Comparison of ENCODE assay signal across 8 cellular contexts in genomic region chr10:102242118-102242485, GRCh38. TPM values are rescaled to one million over a fixed set of nuclear protein-coding genes. Genes with fewer than 3 reads are reported as not detected.
DNase-seq lines count a peak whose midpoint lies in the region; ATAC-seq and TF ChIP-seq lines count a peak whose summit lies in the region.
"Had no signal": no experiment of that assay in that cellular context is flagged by ENCODE, and none has a peak within 500 bp of the region (broad histone marks: within the 10 kb centered on the region; RNA-seq: fewer than 3 reads in every experiment).

No MANE protein-coding gene starts in this region.

- no peak for TF ChIP-seq CTCF in spleen (IDR thresholded peaks at IDR 0.05 in 8 of 11, conservative IDR thresholded peaks at IDR 0.05 in 3 of 11)

- ATAC-seq in activated CD8-positive, alpha-beta T cell treated with anti-CD3 and anti-CD28 coated beads, Interleukin-2, amount 10 ng/mL, durations not matched to agents 7 days and 5 days, result no peak
- ATAC-seq in HG02798 (IDR thresholded peaks at IDR 0.05; ENCODE audit: poor library complexity, unreplicated experiment), result no peak
- no peak for ATAC-seq in GM18502 (IDR thresholded peaks at IDR 0.05; ENCODE audit: poor library complexity, unreplicated experiment)

- peak overlapping the region; percentile 38 for H3K9ac ChIP-seq in iPS-18a (ENCODE audit: low read length)

- 24 to 35% (median 29%) methylated on average over 7 of the region's 7 CpGs for WGBS in spleen, 5 donors

- peaks cover 3% of the 10 kb centered on the region for H3K36me3 Mint-ChIP-seq in activated CD8-positive, alpha-beta T cell treated with anti-CD3 and anti-CD28 coated beads, Interleukin-2, amount 10 ng/mL, durations not matched to agents 7 days and 5 days (ENCODE audit: low read depth)

- H3K4me3 Mint-ChIP-seq in activated CD8-positive, alpha-beta T cell treated with anti-CD3 and anti-CD28 coated beads, Interleukin-2, amount 10 ng/mL, durations not matched to agents 7 days and 5 days, result peak overlapping the region; percentile 68

- CTCF ChIA-PET in activated CD8-positive, alpha-beta T cell treated with anti-CD3 and anti-CD28 coated beads, Interleukin-2, amount 10 ng/mL, durations not matched to agents 7 days and 5 days (lab: Charles Lee), result interaction anchor here (4.0 to 9.0 kb wide), 2 partner anchors 11 kb away, joined by 63 to 113 read pairs; no protein-coding TSS in a partner anchor

- no peak for TF ChIP-seq POLR2A in spleen (IDR thresholded peaks at IDR 0.05)

- no peaks in the 10 kb centered on the region for H3K9me3 ChIP-seq in HAP-1
- no peaks in the 10 kb centered on the region for H3K9me3 ChIP-seq in iPS-18a (ENCODE audit: control insufficient read depth, low read depth, low read length)
- no peaks in the 10 kb centered on the region for H3K9me3 ChIP-seq in spleen

- H3K36me3 ChIP-seq in HAP-1 (replicated peaks), result peaks cover 4% of the 10 kb centered on the region
- no peaks in the 10 kb centered on the region for H3K36me3 ChIP-seq in iPS-18a (ENCODE audit: control insufficient read depth, low read depth, low read length)
- no peaks in the 10 kb centered on the region for H3K36me3 ChIP-seq in spleen

- intact Hi-C loops in spleen (cut with DNase I; ENCODE audit: low total_unique reads), result no loop called here

- H3K27me3 ChIP-seq in HAP-1 (ENCODE audit: low read depth), result no peaks in the 10 kb centered on the region
- peaks cover 65% of the 10 kb centered on the region for H3K27me3 ChIP-seq in iPS-18a (ENCODE audit: control insufficient read depth, insufficient read depth, low read length)
- peaks cover 0 to 43% (median 18%) of the 10 kb centered on the region in 7 donors for H3K27me3 ChIP-seq in spleen (replicated peaks in 1 of 7)

- no peaks in the 10 kb centered on the region for H3K9me3 Mint-ChIP-seq in activated CD8-positive, alpha-beta T cell treated with anti-CD3 and anti-CD28 coated beads, Interleukin-2, amount 10 ng/mL, durations not matched to agents 7 days and 5 days (ENCODE audit: insufficient read depth)

- in situ Hi-C loops in HAP-1 (cut with MboI; ENCODE audit: low sequenced_read_pairs), result no loop called here

- H3K4me1 Mint-ChIP-seq in activated CD8-positive, alpha-beta T cell treated with anti-CD3 and anti-CD28 coated beads, Interleukin-2, amount 10 ng/mL, durations not matched to agents 7 days and 5 days (ENCODE audit: low read depth), result peaks cover 35% of the 10 kb centered on the region

- DNase-seq in HAP-1 (ENCODE audit: low spot score in 2 of 2) (no peak), spleen (no peak), foreskin melanocyte (no peak)
- DNase-seq in activated CD8-positive, alpha-beta T cell treated with anti-CD3 and anti-CD28 coated beads, Interleukin-2, amount 10 ng/mL, durations not matched to agents 7 days and 5 days, result no peak

- H3K27ac ChIP-seq in iPS-18a (ENCODE audit: low read length), result no peak overlapping the region
- H3K27ac ChIP-seq in spleen, result no peak overlapping the region

- POLR2A ChIA-PET in activated CD8-positive, alpha-beta T cell treated with anti-CD3 and anti-CD28 coated beads, Interleukin-2, amount 10 ng/mL, durations not matched to agents 7 days and 5 days (lab: Charles Lee), result no interaction called here

- H3K4me1 ChIP-seq in HAP-1 (peaks cover 22% of the 10 kb centered on the region), iPS-18a (ENCODE audit: control insufficient read depth, low read depth, low read length) (peaks cover 8% of the 10 kb centered on the region), spleen (peaks cover 25 to 53% (median 43%) of the 10 kb centered on the region in 6 donors)

- no peak overlapping the region for H3K27ac Mint-ChIP-seq in activated CD8-positive, alpha-beta T cell treated with anti-CD3 and anti-CD28 coated beads, Interleukin-2, amount 10 ng/mL, durations not matched to agents 7 days and 5 days

- H3K27me3 Mint-ChIP-seq in activated CD8-positive, alpha-beta T cell treated with anti-CD3 and anti-CD28 coated beads, Interleukin-2, amount 10 ng/mL, durations not matched to agents 7 days and 5 days (ENCODE audit: low read depth), result peaks cover 43% of the 10 kb centered on the region

- H3K4me3 ChIP-seq in HAP-1 (peak overlapping the region; percentile 45), iPS-18a (ENCODE audit: low read length) (peak overlapping the region; percentile 70), spleen (peak overlapping the region in 7 of 8 donors; percentile 46 to 77 (median 52))

RNA-seq across cellular contexts. Expression of gene PITX3, which starts 0.8 kb away (rescaled TPM):
- total RNA-seq in activated CD8-positive, alpha-beta T cell treated with anti-CD3 and anti-CD28 coated beads, Interleukin-2, amount 10 ng/mL, durations not matched to agents 7 days and 5 days, result not detected
- total RNA-seq in spleen, result not detected
- not detected for polyA plus RNA-seq in spleen
- total RNA-seq: lung had no signal

RNA-seq across cellular contexts. Expression of gene GBF1, which starts 3.2 kb away (rescaled TPM):
- 10 to 100 TPM; 39.8 to 42.9 TPM for total RNA-seq in activated CD8-positive, alpha-beta T cell treated with anti-CD3 and anti-CD28 coated beads, Interleukin-2, amount 10 ng/mL, durations not matched to agents 7 days and 5 days
- total RNA-seq in spleen, result 10 to 100 TPM; 36.4 to 42.1 (median 41.3) TPM
- polyA plus RNA-seq in spleen, result 10 to 100 TPM in 1 of 3 donors, 1 to 10 TPM in 2; 5.8 to 11.5 (median 7.3) TPM

RNA-seq across cellular contexts. Expression of gene ELOVL3, which starts 16.0 kb away (rescaled TPM):
- total RNA-seq in activated CD8-positive, alpha-beta T cell treated with anti-CD3 and anti-CD28 coated beads, Interleukin-2, amount 10 ng/mL, durations not matched to agents 7 days and 5 days, result not detected
- 1 to 10 TPM in 1 of 7 donors, under 1 TPM in 4, not detected in 2; 0.26 to 2.0 (median 0.64) TPM for total RNA-seq in spleen
- polyA plus RNA-seq in spleen, result 1 to 10 TPM in 2 of 3 donors, under 1 TPM in 1; 0.08 to 1.1 (median 1.1) TPM
